In the genomic region with DNA sequence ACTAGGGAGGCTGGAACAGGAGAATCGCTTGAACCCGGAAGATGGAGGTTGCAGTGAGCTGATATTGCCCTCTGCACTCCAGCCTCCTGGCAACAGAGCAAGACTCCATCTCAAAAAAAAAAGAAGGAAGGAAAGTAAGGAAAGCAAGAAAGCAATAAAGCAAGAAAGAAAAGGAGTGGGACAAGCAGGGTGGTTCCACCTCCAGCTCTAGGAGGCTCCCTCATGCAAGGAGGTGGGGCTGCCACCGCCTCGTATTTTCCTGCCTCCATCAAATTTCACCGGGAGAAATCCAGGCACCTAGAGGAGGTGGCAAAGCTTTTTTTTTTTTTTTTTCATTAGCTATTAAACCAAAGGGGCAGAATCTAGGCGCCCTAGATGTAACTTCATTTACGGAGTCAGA, we compare ENCODE assay signal across 9 cellular contexts. TPM values are rescaled to one million over a fixed set of nuclear protein-coding genes. Genes with fewer than 3 reads are reported as not detected.
DNase-seq lines count a peak whose midpoint lies in the region; ATAC-seq and TF ChIP-seq lines count a peak whose summit lies in the region.
"Had no signal": no experiment of that assay in that cellular context is flagged by ENCODE, and none has a peak within 500 bp of the region (broad histone marks: within the 10 kb centered on the region; RNA-seq: fewer than 3 reads in every experiment).

No MANE protein-coding gene starts in this region.

- H2BK120ac ChIP-seq in trophoblast cell (ENCODE audit: insufficient read depth, low read length, poor library complexity), result no peak overlapping the region

- H3K36me3 ChIP-seq in H7 (replicated peaks; ENCODE audit: control insufficient read depth, insufficient read depth, low read length) (no peaks in the 10 kb centered on the region), Panc1 (ENCODE audit: control insufficient read depth, insufficient read depth, low read length) (no peaks in the 10 kb centered on the region), trophoblast cell (ENCODE audit: control insufficient read depth in 1 of 2, insufficient read depth in 2 of 2, low read length in 2 of 2) (no peaks in the 10 kb centered on the region)

- H2BK5ac ChIP-seq in trophoblast cell (ENCODE audit: low read depth, low read length, poor library complexity), result no peak overlapping the region

- peak overlapping the region; percentile 93 for H3K4me2 ChIP-seq in trophoblast cell (ENCODE audit: low read length)

- no peak overlapping the region for H4K8ac ChIP-seq in trophoblast cell (ENCODE audit: low read depth, low read length)

- no peak overlapping the region for H3K23ac ChIP-seq in trophoblast cell (ENCODE audit: low read length)

- H3K27me3 ChIP-seq in H7 (ENCODE audit: control insufficient read depth, insufficient read depth, low read length) (no peaks in the 10 kb centered on the region), Panc1 (ENCODE audit: control insufficient read depth, insufficient read depth, low read length) (no peaks in the 10 kb centered on the region), trophoblast cell (ENCODE audit: insufficient read depth, low read length) (no peaks in the 10 kb centered on the region)

- POLR2A ChIA-PET in Panc1 (lab: Charles Lee), result interaction anchor here (0.5 to 1.4 kb wide), 3 partner anchors 9 to 349 kb away, joined by 3 to 4 read pairs (median 3); a partner anchor contains a TSS

- DNase-seq in H7, result no peak
- no peak for DNase-seq in Panc1 (ENCODE audit: low read depth, low spot score)
- DNase-seq in epithelial cell of proximal tubule (ENCODE audit: low read depth), result no peak
- no peak for DNase-seq in trophoblast cell
- no peak for DNase-seq in superior temporal gyrus (ENCODE audit: extremely low spot score)
- DNase-seq in SHP77 treated with DMSO at 0.1 percent for 48 hours (lab: John Stamatoyannopoulos, UW), result no peak
- DNase-seq in UCSD-AML1 (lab: John Stamatoyannopoulos, UW; ENCODE audit: unreplicated experiment), result no peak
- DNase-seq: foreskin melanocyte had no signal

- no peak overlapping the region for H4K12ac ChIP-seq in trophoblast cell (ENCODE audit: low read depth, low read length)

- H4K91ac ChIP-seq in trophoblast cell (ENCODE audit: low read depth, low read length), result no peak overlapping the region

- H3K79me2 ChIP-seq in trophoblast cell (ENCODE audit: control insufficient read depth, insufficient read depth, low read length, poor library complexity), result peaks cover 11% of the 10 kb centered on the region

- no peak overlapping the region for H2AFZ ChIP-seq in trophoblast cell (ENCODE audit: insufficient read depth, low read length, poor library complexity)

- intact Hi-C loops in Panc1 (cut with micrococcal nuclease; ENCODE audit: unreplicated experiment), result no loop called here

- ATAC-seq in Panc1, result no peak
- no peak for ATAC-seq in HG02678 (IDR thresholded peaks at IDR 0.05; ENCODE audit: unreplicated experiment)

- peak overlapping the region; percentile 24 for H3K4ac ChIP-seq in trophoblast cell (ENCODE audit: low read depth, low read length)

- H3K18ac ChIP-seq in trophoblast cell (ENCODE audit: low read length), result no peak overlapping the region

- peak overlapping the region; percentile 79 for H3K27ac ChIP-seq in Panc1 (ENCODE audit: low read length)
- H3K27ac ChIP-seq in trophoblast cell (ENCODE audit: low read depth, low read length), result no peak overlapping the region

- BruUV-seq in Panc1 (replicated peaks; lab: Mats Ljungman, UMichigan), result no TSS peak

- no peak overlapping the region for H3K14ac ChIP-seq in trophoblast cell (ENCODE audit: low read length)

- peaks cover 19% of the 10 kb centered on the region for H3K79me1 ChIP-seq in trophoblast cell (ENCODE audit: low read length)

- no CpG with 5 or more reads among the region's 7 CpGs for WGBS in trophoblast cell (ENCODE audit: extremely low coverage, insufficient coverage, insufficient read length)

- in situ Hi-C loops in Panc1 (cut with HindIII; ENCODE audit: low pct_unique_long_range_greater_than_20kb, low sequenced_read_pairs), result no loop called here

- no peak overlapping the region for H2AK5ac ChIP-seq in trophoblast cell (ENCODE audit: low read length)

- TF ChIP-seq CTCF in Panc1 (IDR thresholded peaks at IDR 0.05) (no peak), epithelial cell of proximal tubule (conservative IDR thresholded peaks at IDR 0.05; ENCODE audit: low read depth, low read length) (no peak)

- H3K4me3 ChIP-seq in H7 (ENCODE audit: insufficient read depth, low read depth, low read length) (peak overlapping the region; percentile 54), Panc1 (ENCODE audit: low read depth in 2 of 2, low read length in 2 of 2) (peak overlapping the region; percentile 53 to 71), epithelial cell of proximal tubule (ENCODE audit: low read depth, low read length) (peak overlapping the region; percentile 79), trophoblast cell (ENCODE audit: low read depth, low read length) (no peak overlapping the region)

- CTCF ChIA-PET in Panc1 (lab: Charles Lee), result interaction anchor here (0.5 to 1.4 kb wide), 4 partner anchors 9 to 103 kb away, joined by 3 to 7 read pairs (median 4); no protein-coding TSS in a partner anchor

- H3K9me3 ChIP-seq in Panc1 (ENCODE audit: control insufficient read depth, insufficient read depth, low read depth, low read length) (no peaks in the 10 kb centered on the region), trophoblast cell (ENCODE audit: insufficient read depth, low read depth, low read length) (peaks cover 2% of the 10 kb centered on the region)

- H3K4me1 ChIP-seq in Panc1 (ENCODE audit: control insufficient read depth, insufficient read depth, low read length), result peaks cover 28% of the 10 kb centered on the region
- peaks cover 15 to 19% of the 10 kb centered on the region in 2 experiments for H3K4me1 ChIP-seq in trophoblast cell (ENCODE audit: control insufficient read depth in 1 of 2, insufficient read depth in 2 of 2, low read length in 2 of 2)

- H2BK12ac ChIP-seq in trophoblast cell (ENCODE audit: low read length), result no peak overlapping the region

- no peak overlapping the region for H3K9ac ChIP-seq in trophoblast cell (ENCODE audit: low read length)

RNA-seq across cellular contexts. Expression of a gene that starts 1.0 kb away (rescaled TPM):
- 29.1 and 34.5 TPM in 2 replicates for total RNA-seq in H7 (2014; rRNA removed; shearing (Covaris generic))
- total RNA-seq in Panc1 (2021; ENCODE audit: unreplicated experiment) (40.1 TPM), epithelial cell of proximal tubule (16.0 and 18.0 TPM in 2 replicates)
- polyA plus RNA-seq in Panc1 (2012; ENCODE audit: insufficient read length), result 67.2 TPM
- polyA plus RNA-seq in trophoblast cell (2013), result 15.7 and 18.0 TPM in 2 replicates

RNA-seq across cellular contexts. Expression of a gene that starts 31.8 kb away (rescaled TPM):
- 4.6 and 7.6 TPM in 2 replicates for total RNA-seq in H7 (2014; rRNA removed; shearing (Covaris generic))
- total RNA-seq in Panc1 (2021; ENCODE audit: unreplicated experiment) (4.5 TPM), epithelial cell of proximal tubule (0.07 and 1.3 TPM in 2 replicates)
- 2.8 TPM for polyA plus RNA-seq in Panc1 (2012; ENCODE audit: insufficient read length)
- polyA plus RNA-seq in trophoblast cell (2013), result 0.25 and 0.39 TPM in 2 replicates
